Comparison of ENCODE assay signal across 1 cellular context in genomic region chr7:18257711-18258110, GRCh38.
TF ChIP-seq lines count a peak whose summit lies in the region.

No MANE protein-coding gene starts in this region.

TF ChIP-seq in SK-N-SH treated with all-trans-retinoic acid at 6 μM for 48 hours, 23 proteins besides CTCF, POLR2A, EP300 and RAD21 (continued from another document):
- TF ChIP-seq TSHZ2 (CRISPR knock-in tag; IDR thresholded peaks at IDR 0.05) (no peak), ZC3H10 (CRISPR knock-in tag; IDR thresholded peaks at IDR 0.05) (no peak)
TF ChIP-seq in SK-N-SH treated with all-trans-retinoic acid at 6 μM for 48 hours: peak in this region for 0.
